ENCODE assay signal across 8 cellular contexts in the genomic region with DNA sequence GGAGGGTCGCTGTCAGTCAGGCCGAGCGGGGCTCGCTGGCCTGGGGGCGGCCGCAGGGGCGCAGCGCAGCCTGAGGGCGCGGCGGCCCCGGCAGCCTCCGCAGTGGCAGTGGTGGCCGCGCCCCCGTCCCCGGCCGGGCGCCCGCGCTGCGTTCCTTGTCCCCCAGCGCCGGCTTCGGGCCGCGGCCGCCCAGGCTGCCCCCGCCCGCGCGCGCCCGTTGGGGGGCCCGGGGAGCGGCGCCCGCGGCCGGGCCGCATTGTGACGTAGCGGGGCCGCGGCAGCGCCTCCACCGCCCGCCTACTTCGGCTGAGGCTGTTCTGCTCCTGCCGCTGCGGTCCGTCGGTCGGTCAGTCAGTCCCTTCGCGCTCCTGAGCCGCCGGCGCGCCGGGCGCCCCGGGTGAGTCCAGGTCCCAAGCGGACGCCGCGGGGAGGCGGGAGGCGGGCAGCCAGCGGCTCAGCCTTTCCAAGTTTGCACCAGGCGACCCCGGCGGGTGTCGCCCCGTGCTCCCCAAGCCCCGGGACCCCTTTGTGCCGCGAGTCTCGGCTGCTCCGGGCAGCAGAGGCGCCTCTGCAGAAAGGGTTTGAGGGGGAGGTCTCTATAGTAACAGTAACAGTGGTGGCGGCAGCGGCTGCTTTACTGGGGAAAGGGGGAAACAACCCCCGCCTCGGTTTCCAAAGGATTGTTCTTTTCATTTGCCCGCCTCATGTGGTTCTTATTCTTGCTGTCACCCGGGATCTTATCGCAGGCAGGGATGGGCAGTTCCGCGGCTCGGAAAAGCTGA. TPM values are rescaled to one million over a fixed set of nuclear protein-coding genes. Genes with fewer than 3 reads are reported as not detected.
DNase-seq lines count a peak whose midpoint lies in the region; ATAC-seq and TF ChIP-seq lines count a peak whose summit lies in the region.

A gene (plus strand): TSS at position 350 of the 782 bp plus-strand sequence. CDS start 78,898 bp downstream, outside the sequence.

- H3K9me3 ChIP-seq in left lung (no peaks in the 10 kb centered on the region), subcutaneous abdominal adipose tissue (ENCODE audit: control insufficient read depth in 5 of 5, low read length in 5 of 5) (no peaks in the 10 kb centered on the region)

- ATAC-seq in GM21576 (IDR thresholded peaks at IDR 0.05; ENCODE audit: unreplicated experiment) (peak; percentile 51), left lung (peak; percentile 89)

- H3K9ac ChIP-seq in subcutaneous abdominal adipose tissue (ENCODE audit: low read length in 5 of 5) = peak within 1 kb of the TSS in 4 of 5 donors; percentile 55 to 63 (median 59)

- H3K27me3 ChIP-seq in left lung = peaks cover 4 to 59% of the 10 kb centered on the region in 2 donors
- H3K27me3 ChIP-seq in subcutaneous abdominal adipose tissue (ENCODE audit: control insufficient read depth in 5 of 5, insufficient read depth in 4 of 5, low read length in 5 of 5) = peaks cover 0 to 22% (median 13%) of the 10 kb centered on the region in 5 donors

- no peaks in the 10 kb centered on the region for H3K36me3 ChIP-seq in left lung
- no peaks in the 10 kb centered on the region for H3K36me3 ChIP-seq in subcutaneous abdominal adipose tissue (ENCODE audit: control insufficient read depth in 5 of 5, insufficient read depth in 5 of 5, low read length in 5 of 5)

- TF ChIP-seq CTCF in left lung (IDR thresholded peaks at IDR 0.05) = no peak

- H3K4me1 ChIP-seq in left lung = peaks cover 0 to 19% of the 10 kb centered on the region in 2 donors
- peaks cover 0 to 29% (median 28%) of the 10 kb centered on the region in 5 donors for H3K4me1 ChIP-seq in subcutaneous abdominal adipose tissue (ENCODE audit: control insufficient read depth in 5 of 5, insufficient read depth in 5 of 5, low read length in 5 of 5)

- intact Hi-C loops in left lung (cut with DNase I) = no loop called here

- H3K4me3 ChIP-seq in left lung (peak within 1 kb of the TSS; percentile 45 to 48), subcutaneous abdominal adipose tissue (ENCODE audit: low read depth in 1 of 5, low read length in 5 of 5) (peak within 1 kb of the TSS; percentile 65 to 78 (median 71))

- DNase-seq in DMS53 treated with DMSO at 0.1 percent for 48 hours (lab: John Stamatoyannopoulos, UW; ENCODE audit: unreplicated experiment) = peak; percentile 22
- DNase-seq in NCI-H748 treated with DMSO at 0.1 percent for 48 hours (lab: John Stamatoyannopoulos, UW) = peak; percentile 27
- DNase-seq in cortex of kidney (lab: John Stamatoyannopoulos, UW) = peak; percentile 13
- peak; percentile 35 to 85 for DNase-seq in left lung
- DNase-seq in activated effector memory CD4-positive, alpha-beta T cell treated with anti-CD3 and anti-CD28 coated beads, Interleukin-2, amount 50 U/mL, for 16 hours = no peak
- DNase-seq in middle frontal gyrus (ENCODE audit: extremely low spot score, low spot score) = no peak

- H3K27ac ChIP-seq in left lung = peak within 1 kb of the TSS in 1 of 2 donors; percentile 48
- H3K27ac ChIP-seq in subcutaneous abdominal adipose tissue (ENCODE audit: low read depth, low read length) = peak within 1 kb of the TSS; percentile 12

RNA-seq across cellular contexts. Expression of the gene that starts here (rescaled TPM):
- 1 to 10 TPM; 2.1 to 3.2 TPM for total RNA-seq in left lung

Comparison
In these comparisons a context has a peak if more than half of its experiments do, and no peak if none do; other contexts are left out.
1. DNase-seq: peak in DMS53 treated with DMSO at 0.1 percent for 48 hours (single experiment), NCI-H748 treated with DMSO at 0.1 percent for 48 hours (single experiment), cortex of kidney (single experiment) and left lung (2 of 2); none in activated effector memory CD4-positive, alpha-beta T cell treated with anti-CD3 and anti-CD28 coated beads, Interleukin-2, amount 50 U/mL, for 16 hours (single experiment) and middle frontal gyrus (single experiment).